In the genomic region with DNA sequence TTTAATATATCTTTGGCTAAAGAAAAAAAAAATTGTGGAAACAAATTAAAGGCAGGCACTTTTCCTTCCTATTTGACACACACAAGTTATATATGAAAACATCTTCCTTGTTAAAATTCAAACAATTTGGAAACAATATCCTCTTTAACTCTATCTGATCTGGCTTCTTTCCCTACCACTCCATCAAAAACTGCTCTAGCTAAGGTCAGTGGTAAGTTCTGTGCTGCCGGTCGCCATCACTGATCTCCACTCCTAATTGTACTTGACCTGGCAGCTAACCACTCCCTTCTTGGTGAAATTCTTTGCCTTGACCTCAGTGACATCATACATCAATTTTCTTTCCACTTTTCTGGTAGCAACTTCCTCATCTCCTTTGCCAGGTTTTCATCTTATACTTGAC, we compare ENCODE assay signal across 33 cellular contexts. TPM values are rescaled to one million over a fixed set of nuclear protein-coding genes. Genes with fewer than 3 reads are reported as not detected.
"Had no signal": no experiment of that assay in that cellular context is flagged by ENCODE, and none has a peak within 500 bp of the region (broad histone marks: within the 10 kb centered on the region; RNA-seq: fewer than 3 reads in every experiment).

No MANE protein-coding gene starts in this region.

- ATAC-seq: activated CD8-positive, alpha-beta T cell treated with anti-CD3 and anti-CD28 coated beads, Interleukin-2, amount 10 ng/mL, durations not matched to agents 7 days and 5 days; activated naive CD4-positive, alpha-beta T cell treated with anti-CD3 and anti-CD28 coated beads, Interleukin-2, amount 50 U/mL, for 72 hours; effector memory CD8-positive, alpha-beta T cell; left ventricle myocardium superior; right lobe of liver had no signal

- H3K9me3 Mint-ChIP-seq: activated naive CD4-positive, alpha-beta T cell treated with anti-CD3 and anti-CD28 coated beads, Interleukin-2, amount 50 U/mL, for 72 hours; central memory CD8-positive, alpha-beta T cell; effector memory CD8-positive, alpha-beta T cell; immature natural killer cell; stimulated activated naive CD8-positive, alpha-beta T cell treated with anti-CD3 and anti-CD28 coated beads, Interleukin-15, Interleukin-2, amounts not matched to agents 100 ng/mL and 50 ng/mL, for 24 hours; T-helper 2 cell treated with Interferon-gamma antibody and Interleukin-4, amounts not matched to agents 5 μg/mL and 100 μg/mL, for 36 hours had no signal

- H3K4me1 Mint-ChIP-seq: nephron progenitor cell had no signal

- H2AFZ ChIP-seq: hepatocyte, parathyroid adenoma had no signal

- H3K9me3 ChIP-seq: breast epithelium, esophagus muscularis mucosa, right lobe of liver, thyroid gland had no signal

- DNase-seq: activated CD4-positive, alpha-beta T cell treated with anti-CD3 and anti-CD28 coated beads for 1 hour; activated CD4-positive, alpha-beta T cell treated with anti-CD3 and anti-CD28 coated beads, Interleukin-2, amount 50 U/mL, for 1 hour; activated CD8-positive, alpha-beta T cell treated with anti-CD3 and anti-CD28 coated beads, Interleukin-2, amount 10 ng/mL, durations not matched to agents 7 days and 5 days; activated gamma-delta T cell treated with Interleukin-2 at 50 U/mL for 16 hours; effector memory CD8-positive, alpha-beta T cell; glutamatergic neuron; immature natural killer cell; kidney glomerular epithelial cell; left ventricle myocardium superior; mammary epithelial cell; nephron progenitor cell; nucleus accumbens; right lobe of liver; stimulated activated CD4-positive, alpha-beta T cell treated with anti-CD3 and anti-CD28 coated beads, Interleukin-1b, Interleukin-23, amount 100 ng/mL, for 48 hours; substantia nigra; thyroid gland; WERI-Rb-1 had no signal

- FAIRE-seq: colon, frontal cortex, TTC549 had no signal

- H3K27me3 ChIP-seq: breast epithelium, esophagus muscularis mucosa, hepatocyte, right lobe of liver, thyroid gland had no signal

- H3K27ac ChIP-seq: breast epithelium, esophagus muscularis mucosa, hepatocyte, parathyroid adenoma, right lobe of liver, skin epidermis, thyroid gland, WERI-Rb-1 had no signal

- H3K4me3 Mint-ChIP-seq: activated CD8-positive, alpha-beta T cell treated with anti-CD3 and anti-CD28 coated beads, Interleukin-2, amount 10 ng/mL, durations not matched to agents 7 days and 5 days; central memory CD8-positive, alpha-beta T cell; effector memory CD8-positive, alpha-beta T cell; immature natural killer cell; nephron progenitor cell; stimulated activated naive CD8-positive, alpha-beta T cell treated with anti-CD3 and anti-CD28 coated beads, Interleukin-15, Interleukin-2, amounts not matched to agents 100 ng/mL and 50 ng/mL, for 24 hours; T-helper 2 cell treated with Interferon-gamma antibody and Interleukin-4, amounts not matched to agents 5 μg/mL and 100 μg/mL, for 36 hours had no signal

- H3K27me3 Mint-ChIP-seq: central memory CD8-positive, alpha-beta T cell; effector memory CD8-positive, alpha-beta T cell; stimulated activated naive CD8-positive, alpha-beta T cell treated with anti-CD3 and anti-CD28 coated beads, Interleukin-15, Interleukin-2, amounts not matched to agents 100 ng/mL and 50 ng/mL, for 24 hours had no signal

- H3K27ac Mint-ChIP-seq: activated CD8-positive, alpha-beta T cell treated with anti-CD3 and anti-CD28 coated beads, Interleukin-2, amount 10 ng/mL, durations not matched to agents 7 days and 5 days; nephron progenitor cell; stimulated activated naive CD8-positive, alpha-beta T cell treated with anti-CD3 and anti-CD28 coated beads, Interleukin-15, Interleukin-2, amounts not matched to agents 100 ng/mL and 50 ng/mL, for 24 hours; T-helper 2 cell treated with Interferon-gamma antibody and Interleukin-4, amounts not matched to agents 5 μg/mL and 100 μg/mL, for 36 hours had no signal

- H3K79me2 ChIP-seq: hepatocyte, parathyroid adenoma had no signal

- H3K4me1 ChIP-seq: breast epithelium, right lobe of liver, thyroid gland had no signal

- H3K9ac ChIP-seq: parathyroid adenoma had no signal

- H3K4me2 ChIP-seq: hepatocyte had no signal

- H3K4me3 ChIP-seq: breast epithelium, esophagus muscularis mucosa, hepatocyte, right lobe of liver, skin epidermis, thyroid gland had no signal

RNA-seq across cellular contexts. Expression of a gene that starts 47.9 kb away (rescaled TPM):
- total RNA-seq: activated CD8-positive, alpha-beta T cell treated with anti-CD3 and anti-CD28 coated beads, Interleukin-2, amount 10 ng/mL, durations not matched to agents 7 days and 5 days; activated naive CD4-positive, alpha-beta T cell treated with anti-CD3 and anti-CD28 coated beads, Interleukin-2, amount 50 U/mL, for 72 hours; breast epithelium; dermis microvascular lymphatic vessel endothelial cell; esophagus muscularis mucosa; frontal cortex; hepatocyte; left ventricle myocardium superior; mammary epithelial cell; mononuclear cell; pulmonary artery endothelial cell; right lobe of liver; thyroid gland; ureter had no signal
